Comparison of ENCODE assay signal across 19 cellular contexts in the genomic region with DNA sequence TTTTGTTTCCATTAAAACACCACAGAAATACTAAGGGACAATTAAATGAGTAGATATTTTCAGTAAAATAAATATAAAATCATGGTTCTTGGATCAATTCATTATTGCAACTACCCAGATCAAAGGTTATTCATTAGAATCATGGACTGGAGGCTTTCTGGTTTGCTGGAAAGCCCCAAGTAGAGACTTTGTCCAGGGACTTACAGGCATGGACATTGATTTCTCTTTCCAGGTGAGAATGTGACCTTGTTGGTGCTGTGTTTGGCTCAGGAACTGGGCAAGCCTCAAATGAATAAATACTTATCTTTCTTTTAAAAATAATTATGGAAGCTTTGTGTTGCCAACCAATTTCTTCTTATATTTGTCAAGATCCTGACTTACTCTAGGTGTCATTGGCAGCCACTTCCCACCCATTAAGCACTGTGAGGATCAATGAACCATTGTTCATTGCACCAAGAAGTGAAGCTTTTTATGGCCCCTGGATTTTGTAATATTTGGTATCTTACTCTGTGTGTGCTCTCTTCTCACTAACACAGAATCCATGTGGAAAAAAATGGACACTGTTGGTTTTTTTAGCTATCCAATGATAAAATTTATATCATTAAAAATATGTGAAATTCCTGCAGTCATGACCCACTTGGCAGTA.
A peak's percentile ranks its signal among the peaks of the same experiment; 100 is the strongest.
DNase-seq lines count a peak whose midpoint lies in the region; ATAC-seq and TF ChIP-seq lines count a peak whose summit lies in the region.
"Had no signal": no experiment of that assay in that cellular context is flagged by ENCODE, and none has a peak within 500 bp of the region (broad histone marks: within the 10 kb centered on the region; RNA-seq: fewer than 3 reads in every experiment).

No MANE protein-coding gene starts in this region.

- no peak overlapping the region for H3K27ac Mint-ChIP-seq in Caco-2 (ENCODE audit: unreplicated experiment)
- H3K27ac Mint-ChIP-seq: CD14-positive monocyte; CD4-positive, alpha-beta memory T cell; CD4-positive, CD25-positive, alpha-beta regulatory T cell; CD8-positive, alpha-beta memory T cell had no signal

- no peak for TF ChIP-seq CTCF in right lobe of liver (IDR thresholded peaks at IDR 0.05)
- TF ChIP-seq CTCF in upper lobe of left lung (IDR thresholded peaks at IDR 0.05): no peak
- no peak for TF ChIP-seq CTCF in Caco-2 (IDR thresholded peaks at IDR 0.05; ENCODE audit: insufficient read depth in 1 of 2, low read depth in 1 of 2, low read length in 1 of 2, severe bottlenecking in 1 of 2, unreplicated experiment in 1 of 2)

- no peaks in the 10 kb centered on the region for H3K4me1 Mint-ChIP-seq in Caco-2 (ENCODE audit: low read depth, unreplicated experiment)
- H3K4me1 Mint-ChIP-seq: CD14-positive monocyte; CD4-positive, alpha-beta memory T cell; CD4-positive, CD25-positive, alpha-beta regulatory T cell; CD8-positive, alpha-beta memory T cell had no signal

- no peak overlapping the region for H3K4me3 Mint-ChIP-seq in Caco-2 (ENCODE audit: unreplicated experiment)
- H3K4me3 Mint-ChIP-seq: CD14-positive monocyte; CD4-positive, alpha-beta memory T cell; CD4-positive, CD25-positive, alpha-beta regulatory T cell; CD8-positive, alpha-beta memory T cell had no signal

- CTCF ChIA-PET in Caco-2 (lab: Charles Lee): no interaction called here

- ATAC-seq in right lobe of liver (peak; percentile 80 to 98 (median 96)), Right ventricle myocardium inferior (no peak), upper lobe of left lung (ENCODE audit: low FRiP score in 2 of 2) (no peak)

- peak; percentile 3 for DNase-seq in HuH-7 (ENCODE audit: low spot score)
- peak; percentile 25 for DNase-seq in NCI-H69 (lab: John Stamatoyannopoulos, UW)
- DNase-seq in right lobe of liver: no peak
- DNase-seq in Right ventricle myocardium inferior (ENCODE audit: missing footprints): no peak
- no peak for DNase-seq in upper lobe of left lung
- no peak for DNase-seq in Caco-2
- DNase-seq: 8988T; ACHN; BE2C; C1 segment of cervical spinal cord; Calu3; CD4-positive, alpha-beta memory T cell; CD4-positive, CD25-positive, alpha-beta regulatory T cell; CD8-positive, alpha-beta memory T cell; COR-L47; DMS79 treated with DMSO at 0.1 percent for 48 hours; GF-D8 had no signal

- intact Hi-C loops in right lobe of liver (cut with DNase I): no loop called here
- intact Hi-C loops in Right ventricle myocardium inferior (cut with DNase I): no loop called here
- intact Hi-C loops in Caco-2 (cut with micrococcal nuclease; ENCODE audit: unreplicated experiment): no loop called here

- peaks cover 0 to 10% (median 4%) of the 10 kb centered on the region in 4 donors for H3K4me1 ChIP-seq in right lobe of liver
- no peaks in the 10 kb centered on the region for H3K4me1 ChIP-seq in upper lobe of left lung
- H3K4me1 ChIP-seq in Caco-2: no peaks in the 10 kb centered on the region
- H3K4me1 ChIP-seq: BE2C, BLaER1 had no signal

- no TSS peak for BruUV-seq in Caco-2 (replicated peaks; lab: Mats Ljungman, UMichigan)

- peaks cover 22% of the 10 kb centered on the region for H3K9me3 Mint-ChIP-seq in Caco-2 (ENCODE audit: unreplicated experiment)

- H3K9me3 ChIP-seq in right lobe of liver: no peaks in the 10 kb centered on the region
- H3K9me3 ChIP-seq in upper lobe of left lung: no peaks in the 10 kb centered on the region
- H3K9me3 ChIP-seq in Caco-2: no peaks in the 10 kb centered on the region
- H3K9me3 ChIP-seq: BE2C had no signal

- H3K36me3 ChIP-seq in right lobe of liver: no peaks in the 10 kb centered on the region
- H3K36me3 ChIP-seq in upper lobe of left lung: no peaks in the 10 kb centered on the region
- H3K36me3 ChIP-seq in Caco-2 (ENCODE audit: control insufficient read depth, insufficient read depth, low read length): no peaks in the 10 kb centered on the region
- H3K36me3 ChIP-seq: BE2C, BLaER1 had no signal

- H3K27me3 ChIP-seq in right lobe of liver (no peaks in the 10 kb centered on the region), upper lobe of left lung (no peaks in the 10 kb centered on the region), Caco-2 (replicated peaks; ENCODE audit: control insufficient read depth, insufficient read depth, low read length) (no peaks in the 10 kb centered on the region)
- H3K27me3 ChIP-seq: BE2C, BLaER1 had no signal

- no peaks in the 10 kb centered on the region for H3K36me3 Mint-ChIP-seq in Caco-2 (ENCODE audit: insufficient read depth, unreplicated experiment)
- H3K36me3 Mint-ChIP-seq: CD14-positive monocyte; CD4-positive, alpha-beta memory T cell; CD4-positive, CD25-positive, alpha-beta regulatory T cell; CD8-positive, alpha-beta memory T cell had no signal

- H3K4me3 ChIP-seq in right lobe of liver (no peak overlapping the region), upper lobe of left lung (no peak overlapping the region), Caco-2 (ENCODE audit: low read depth, low read length) (no peak overlapping the region)
- H3K4me3 ChIP-seq: BLaER1 had no signal

- H3K27ac ChIP-seq in right lobe of liver (peak overlapping the region in 1 of 3 donors; percentile 4), upper lobe of left lung (no peak overlapping the region)
- H3K27ac ChIP-seq: BLaER1 had no signal

- POLR2A ChIA-PET in Caco-2 (lab: Charles Lee): no interaction called here

- TF ChIP-seq POLR2A in right lobe of liver (IDR thresholded peaks at IDR 0.05) (no peak), upper lobe of left lung (IDR thresholded peaks at IDR 0.05) (no peak)

- no peaks in the 10 kb centered on the region for H3K27me3 Mint-ChIP-seq in Caco-2 (ENCODE audit: insufficient read depth, unreplicated experiment)
- H3K27me3 Mint-ChIP-seq: CD4-positive, alpha-beta memory T cell; CD4-positive, CD25-positive, alpha-beta regulatory T cell; CD8-positive, alpha-beta memory T cell had no signal

- no peak for TF ChIP-seq EP300 in upper lobe of left lung (IDR thresholded peaks at IDR 0.05)

Comparison
In these comparisons a context has a peak if more than half of its experiments do, and no peak if none do; other contexts are left out.
1. DNase-seq: peak in HuH-7 (single experiment) and NCI-H69 (single experiment); none in right lobe of liver (0 of 3), Right ventricle myocardium inferior (single experiment), upper lobe of left lung (0 of 2) and Caco-2 (0 of 2).
2. ATAC-seq: peak in right lobe of liver (4 of 4); none in Right ventricle myocardium inferior (single experiment) and upper lobe of left lung (0 of 2).